Comparison of ENCODE assay signal across 8 cellular contexts in the genomic region with DNA sequence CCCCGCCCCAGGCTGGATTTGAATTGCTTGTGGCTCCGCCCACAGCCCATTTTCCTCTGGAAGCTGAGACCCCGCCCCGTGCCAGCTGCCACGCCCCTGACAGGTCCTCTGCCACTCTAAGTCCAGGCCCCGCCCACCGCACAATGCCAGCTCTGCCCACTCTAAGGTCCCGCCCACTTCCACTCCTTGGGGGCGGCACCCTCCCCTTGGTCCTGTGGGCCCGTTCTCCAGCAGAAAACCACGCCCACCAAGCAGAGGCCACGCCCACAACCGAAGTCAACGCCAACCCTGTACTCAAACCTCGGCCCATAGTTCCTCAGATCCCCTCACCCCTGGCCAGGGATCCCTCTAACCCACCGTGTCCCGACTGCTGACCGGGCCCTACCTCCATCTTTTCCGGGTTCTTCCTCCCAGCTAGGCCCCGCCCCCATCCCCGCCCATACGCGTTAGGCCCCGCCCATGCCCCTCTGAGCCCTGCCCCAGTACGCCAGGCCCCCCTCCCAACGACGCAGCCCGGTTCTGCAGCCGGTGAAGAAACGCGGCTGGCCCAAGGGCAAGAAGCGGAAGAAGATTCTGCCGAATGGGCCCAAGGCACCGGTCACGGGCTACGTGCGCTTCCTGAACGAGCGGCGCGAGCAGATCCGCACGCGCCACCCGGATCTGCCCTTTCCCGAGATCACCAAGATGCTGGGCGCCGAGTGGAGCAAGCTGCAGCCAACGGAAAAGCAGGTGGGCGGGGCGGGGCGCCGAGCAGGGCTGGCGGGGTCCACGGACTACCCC. TPM values are rescaled to one million over a fixed set of nuclear protein-coding genes. Genes with fewer than 3 reads are reported as not detected.
DNase-seq lines count a peak whose midpoint lies in the region; ATAC-seq and TF ChIP-seq lines count a peak whose summit lies in the region.

No MANE protein-coding gene starts in this region.

- ATAC-seq in heart right ventricle (peak in 5 of 8 donors; percentile 6 to 43 (median 14)), HG03469 (IDR thresholded peaks at IDR 0.05; ENCODE audit: unreplicated experiment) (no peak)

- H3K4me3 ChIP-seq in GM06990 (replicated peaks; ENCODE audit: low read depth, low read length) (peak overlapping the region; percentile 89), adipocyte (ENCODE audit: low read length) (peak overlapping the region; percentile 90), heart right ventricle (peak overlapping the region in 9 of 10 donors; percentile 86 to 100 (median 98))

- peak overlapping the region in 2 of 10 donors; percentile 85 to 90 for H3K27ac ChIP-seq in heart right ventricle

- H3K27me3 ChIP-seq in GM06990 (replicated peaks; ENCODE audit: control insufficient read depth, insufficient read depth, low read length) (no peaks in the 10 kb centered on the region), adipocyte (replicated peaks; ENCODE audit: control insufficient read depth, insufficient read depth, low read length) (no peaks in the 10 kb centered on the region), heart right ventricle (no peaks in the 10 kb centered on the region)

- no peak for TF ChIP-seq CTCF in GM06990 (IDR thresholded peaks at IDR 0.05; ENCODE audit: insufficient read depth, low read length, poor library complexity, severe bottlenecking)
- no peak for TF ChIP-seq CTCF in heart right ventricle (IDR thresholded peaks at IDR 0.05)
- no peak for TF ChIP-seq CTCF in type B pancreatic cell (conservative IDR thresholded peaks at IDR 0.05)

- peak overlapping the region; percentile 84 for H3K4me3 Mint-ChIP-seq in type B pancreatic cell

- H3K4me1 ChIP-seq in adipocyte (ENCODE audit: control insufficient read depth, insufficient read depth, low read length) (peaks cover 14% of the 10 kb centered on the region), heart right ventricle (peaks cover 10 to 40% (median 26%) of the 10 kb centered on the region in 9 donors)

- peaks cover 7% of the 10 kb centered on the region for H3K36me3 Mint-ChIP-seq in type B pancreatic cell

- peak; percentile 89 for DNase-seq in GM06990 (ENCODE audit: extremely low read depth, insufficient read length)
- peak; percentile 64 for DNase-seq in NCI-H1092 treated with DMSO at 0.1 percent for 48 hours (lab: John Stamatoyannopoulos, UW)
- DNase-seq in T follicular helper cell (ENCODE audit: low read depth): peak; percentile 72
- DNase-seq in adipocyte (ENCODE audit: low read depth): peak; percentile 97
- DNase-seq in heart right ventricle: peak; percentile 79 to 85
- DNase-seq in pons (ENCODE audit: low spot score): peak; percentile 81
- DNase-seq in type B pancreatic cell (ENCODE audit: extremely low spot score, unreplicated experiment): peak; percentile 85

- no peaks in the 10 kb centered on the region for H3K9me3 ChIP-seq in adipocyte (ENCODE audit: control insufficient read depth, low read length)
- no peaks in the 10 kb centered on the region for H3K9me3 ChIP-seq in heart right ventricle

- WGBS in heart right ventricle, 2 donors: 58 to 62% methylated on average over 55 of the region's 55 CpGs

- H3K9me3 Mint-ChIP-seq in type B pancreatic cell: no peaks in the 10 kb centered on the region

- no peak overlapping the region for H3K27ac Mint-ChIP-seq in type B pancreatic cell

- no peak overlapping the region for H3K9ac ChIP-seq in adipocyte (ENCODE audit: low read length)

- peaks cover 8% of the 10 kb centered on the region for H3K27me3 Mint-ChIP-seq in type B pancreatic cell

- H3K4me1 Mint-ChIP-seq in type B pancreatic cell (ENCODE audit: unreplicated experiment): peaks cover 16% of the 10 kb centered on the region

- intact Hi-C loops in heart right ventricle (cut with DNase I): loop anchor here in 2 of 10 donors (2.0 to 10.0 kb wide), 2 partner anchors 51 to 67 kb away; partner anchors contain the start of genes CACTIN (in 1 of the 2) and FZR1 (in 1 of the 2)

- H3K36me3 ChIP-seq in GM06990 (ENCODE audit: control insufficient read depth, insufficient read depth, low read length) (peaks cover 5% of the 10 kb centered on the region), adipocyte (ENCODE audit: control insufficient read depth, insufficient read depth, low read length, severe bottlenecking) (peaks cover 5% of the 10 kb centered on the region), heart right ventricle (peaks cover 0 to 13% (median 0%) of the 10 kb centered on the region in 9 donors)

RNA-seq across cellular contexts. Expression of gene HMG20B, which starts 1.3 kb away (rescaled TPM):
- total RNA-seq in heart right ventricle (10 to 100 TPM; 19.5 to 49.3 (median 30.3) TPM), type B pancreatic cell (ENCODE audit: low replicate concordance) (60.1 and 78.3 TPM in 2 replicates)
- 10 to 100 TPM; 65.2 to 73.3 TPM for polyA plus RNA-seq in heart right ventricle

RNA-seq across cellular contexts. Expression of gene GIPC3, which starts 11.2 kb away (rescaled TPM):
- total RNA-seq in heart right ventricle (1 to 10 TPM; 1.3 to 2.8 (median 2.1) TPM), type B pancreatic cell (ENCODE audit: low replicate concordance) (0.07 TPM in 1 of 2 replicates, not detected in the other)
- polyA plus RNA-seq in heart right ventricle: 1 to 10 TPM in 1 of 2 donors, under 1 TPM in 1; 0.90 to 2.4 TPM

RNA-seq across cellular contexts. Expression of gene MFSD12, which starts 16.7 kb away (rescaled TPM):
- total RNA-seq in heart right ventricle (10 to 100 TPM; 11.6 to 41.3 (median 21.0) TPM), type B pancreatic cell (ENCODE audit: low replicate concordance) (74.1 and 80.9 TPM in 2 replicates)
- 10 to 100 TPM; 24.3 to 43.2 TPM for polyA plus RNA-seq in heart right ventricle

RNA-seq across cellular contexts. Expression of gene TBXA2R, which starts 32.6 kb away (rescaled TPM):
- total RNA-seq in heart right ventricle (1 to 10 TPM; 1.6 to 4.0 (median 3.0) TPM), type B pancreatic cell (ENCODE audit: low replicate concordance) (not detected in 2 replicates)
- 1 to 10 TPM; 2.9 to 3.4 TPM for polyA plus RNA-seq in heart right ventricle

RNA-seq across cellular contexts. Expression of gene TEKTIP1, which starts 35.1 kb away (rescaled TPM):
- total RNA-seq in heart right ventricle (1 to 10 TPM in 2 of 10 donors, under 1 TPM in 8; 0.38 to 1.3 (median 0.79) TPM), type B pancreatic cell (ENCODE audit: low replicate concordance) (1.3 and 3.4 TPM in 2 replicates)
- under 1 TPM in 1 of 2 donors, not detected in 1; 0.09 TPM for polyA plus RNA-seq in heart right ventricle
